Comparison of ENCODE assay signal across 8 cellular contexts in the genomic region with DNA sequence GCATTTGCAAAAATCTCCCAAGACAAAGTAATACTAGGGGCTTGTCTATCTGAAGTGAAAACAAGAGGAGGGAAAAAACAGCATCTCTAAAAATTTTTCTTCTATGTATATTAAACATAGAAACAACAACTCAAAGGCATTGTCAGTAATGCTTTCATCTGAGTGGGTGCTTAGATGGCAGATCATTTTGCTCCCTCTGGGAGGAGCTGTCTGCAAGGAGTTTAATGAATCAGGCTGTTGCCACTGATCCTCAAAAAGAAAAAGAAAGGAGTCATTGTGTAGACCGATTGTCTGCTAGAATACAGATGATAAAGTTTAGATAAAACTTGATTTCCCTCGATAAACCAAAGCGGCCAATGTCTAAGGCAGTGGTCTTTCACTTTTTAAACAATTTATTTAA. TPM values are rescaled to one million over a fixed set of nuclear protein-coding genes. Genes with fewer than 3 reads are reported as not detected.
DNase-seq lines count a peak whose midpoint lies in the region; FAIRE-seq and TF ChIP-seq lines count a peak whose summit lies in the region.

No MANE protein-coding gene starts in this region.

- peak; percentile 79 for TF ChIP-seq CTCF in D721Med (IDR thresholded peaks at IDR 0.05; ENCODE audit: insufficient read depth, missing control alignments)
- TF ChIP-seq CTCF in HL-60 (IDR thresholded peaks at IDR 0.05; ENCODE audit: insufficient read depth, low read length), result peak; percentile 33
- TF ChIP-seq CTCF in fibroblast of pulmonary artery (IDR thresholded peaks at IDR 0.05; ENCODE audit: low read length, missing control alignments), result peak; percentile 79
- no peak for TF ChIP-seq CTCF in glutamatergic neuron (IDR thresholded peaks at IDR 0.05; ENCODE audit: partially characterized antibody, unreplicated experiment)
- peak in 3 of 7 experiments; percentile 21 to 29 (median 28) for TF ChIP-seq CTCF in stomach (IDR thresholded peaks at IDR 0.05)

- H3K27me3 Mint-ChIP-seq in glutamatergic neuron (ENCODE audit: unreplicated experiment), result peaks cover 1% of the 10 kb centered on the region

- H3K4me1 ChIP-seq in small intestine (ENCODE audit: control insufficient read depth in 2 of 2, insufficient read depth in 1 of 2, low read depth in 1 of 2, low read length in 1 of 2) (no peaks in the 10 kb centered on the region), stomach (no peaks in the 10 kb centered on the region)

- H3K9me3 Mint-ChIP-seq in glutamatergic neuron (ENCODE audit: unreplicated experiment), result no peaks in the 10 kb centered on the region

- H3K9me3 ChIP-seq in small intestine (ENCODE audit: control insufficient read depth, low read depth) (no peaks in the 10 kb centered on the region), stomach (no peaks in the 10 kb centered on the region)

- DNase-seq in D721Med (ENCODE audit: insufficient read length, low spot score) (no peak), HL-60 (ENCODE audit: low read depth in 1 of 2, low spot score in 1 of 2) (peak in 1 of 2 experiments; percentile 43), RCC 7860 (ENCODE audit: low spot score) (peak; percentile 7), fibroblast of pulmonary artery (ENCODE audit: low read depth) (peak; percentile 76), small intestine (peak; percentile 49), glutamatergic neuron (no peak), stomach (no peak), mesenteric fat pad (ENCODE audit: low spot score) (no peak)

- H3K36me3 Mint-ChIP-seq in glutamatergic neuron (ENCODE audit: unreplicated experiment), result no peaks in the 10 kb centered on the region

- H3K27ac ChIP-seq in HL-60 (replicated peaks), result no peak overlapping the region
- H3K27ac ChIP-seq in small intestine (ENCODE audit: low read depth in 1 of 2, low read length in 1 of 2), result no peak overlapping the region
- no peak overlapping the region for H3K27ac ChIP-seq in stomach

- intact Hi-C loops in stomach (cut with DNase I; ENCODE audit: low total_unique reads), result no loop called here

- no peak for TF ChIP-seq EP300 in stomach (IDR thresholded peaks at IDR 0.05)

- TF ChIP-seq POLR2A in stomach (IDR thresholded peaks at IDR 0.05), result no peak

- H3K27me3 ChIP-seq in HL-60 (ENCODE audit: insufficient read depth, poor library complexity, severe bottlenecking), result no peaks in the 10 kb centered on the region
- H3K27me3 ChIP-seq in small intestine (ENCODE audit: control insufficient read depth in 2 of 2, insufficient read depth in 2 of 2, low read length in 2 of 2), result peaks cover 0 to 2% of the 10 kb centered on the region in 2 donors
- no peaks in the 10 kb centered on the region for H3K27me3 ChIP-seq in stomach

- H3K4me3 ChIP-seq in HL-60 (replicated peaks; ENCODE audit: insufficient read depth, low read length) (no peak overlapping the region), fibroblast of pulmonary artery (replicated peaks; ENCODE audit: low read depth, low read length) (no peak overlapping the region), small intestine (ENCODE audit: low read depth in 1 of 2, low read length in 2 of 2) (no peak overlapping the region), stomach (no peak overlapping the region)

- no peaks in the 10 kb centered on the region for H3K36me3 ChIP-seq in small intestine (ENCODE audit: control insufficient read depth in 2 of 2, insufficient read depth in 2 of 2, low read length in 2 of 2)
- H3K36me3 ChIP-seq in stomach, result no peaks in the 10 kb centered on the region

- H3K27ac Mint-ChIP-seq in glutamatergic neuron (ENCODE audit: unreplicated experiment), result no peak overlapping the region

- peaks cover 1% of the 10 kb centered on the region for H3K4me1 Mint-ChIP-seq in glutamatergic neuron (ENCODE audit: low read depth, unreplicated experiment)

- FAIRE-seq in D721Med (lab: Jason Lieb, UNC) (peak; percentile 21), RCC 7860 (lab: Jason Lieb, UNC) (no peak), small intestine (lab: Jason Lieb, UNC) (no peak)

- 20 to 45% (median 27%) methylated on average over 3 of the region's 3 CpGs for WGBS in small intestine, 3 donors
- 20 to 45% (median 34%) methylated on average over 3 of the region's 3 CpGs for WGBS in stomach, 5 donors

- no peak overlapping the region for H3K4me3 Mint-ChIP-seq in glutamatergic neuron (ENCODE audit: unreplicated experiment)

RNA-seq across cellular contexts. Expression of gene KLHL8, which starts 49.7 kb away (rescaled TPM):
- polyA plus RNA-seq in small intestine (1 to 10 TPM; 5.4 to 7.6 (median 6.5) TPM), stomach (1 to 10 TPM; 2.1 to 5.0 (median 3.4) TPM)
- total RNA-seq in glutamatergic neuron (ENCODE audit: unreplicated experiment) (16.6 TPM), stomach (100 to 1,000 TPM in 1 of 5 donors, 10 to 100 TPM in 3, 1 to 10 TPM in 1; 8.7 to 107 (median 16.9) TPM), mesenteric fat pad (13.8 TPM)

RNA-seq across cellular contexts. Expression of gene HSD17B13, which starts 52.5 kb away (rescaled TPM):
- under 1 TPM; 0.13 to 0.67 (median 0.27) TPM for polyA plus RNA-seq in small intestine
- total RNA-seq in glutamatergic neuron (ENCODE audit: unreplicated experiment), result 0.25 TPM
- 1 to 10 TPM in 2 of 5 donors, under 1 TPM in 1, not detected in 2; 0.45 to 1.8 (median 1.3) TPM for total RNA-seq in stomach
- polyA plus RNA-seq in stomach, result under 1 TPM in 1 of 3 donors, not detected in 2; 0.05 TPM
- total RNA-seq in mesenteric fat pad, result 1.4 TPM

Comparison
In these comparisons a context has a peak if more than half of its experiments do, and no peak if none do; other contexts are left out.
1. DNase-seq: peak in RCC 7860 (single experiment), fibroblast of pulmonary artery (single experiment) and small intestine (single experiment); none in D721Med (single experiment), glutamatergic neuron (single experiment), stomach (single experiment) and mesenteric fat pad (single experiment).